Comparison of ENCODE assay signal across 18 cellular contexts in the genomic region with DNA sequence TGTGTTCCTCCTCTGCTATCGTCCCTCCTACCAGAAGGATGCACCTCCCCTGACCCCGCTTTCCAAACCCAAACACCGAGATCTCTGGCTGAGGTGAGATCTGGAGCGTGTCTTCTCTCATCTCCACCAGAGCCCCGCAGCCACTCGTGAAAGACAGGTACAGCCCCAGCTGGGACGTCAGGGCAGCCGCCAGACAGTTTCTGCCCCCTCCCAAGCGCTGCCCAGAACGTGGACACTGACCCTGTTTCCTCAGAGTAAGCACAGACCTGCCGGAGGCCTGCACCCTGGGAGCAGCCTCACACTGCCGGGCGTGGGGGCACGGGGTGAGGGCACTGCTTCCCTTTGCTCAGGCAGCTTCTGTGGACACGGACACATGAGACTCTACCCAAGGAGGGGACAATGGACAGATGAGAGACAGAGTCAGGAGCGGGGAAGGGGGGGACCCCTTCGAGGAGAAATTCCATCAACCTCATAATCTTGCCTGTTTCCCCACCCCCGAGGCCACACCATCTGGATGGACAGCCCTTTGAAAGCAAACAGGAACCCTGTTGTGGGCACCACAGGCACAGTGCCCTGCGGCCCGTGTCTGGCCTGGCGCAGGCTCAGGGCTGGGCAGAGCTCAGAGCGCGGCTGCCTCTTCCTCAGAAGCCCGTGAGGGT.
A peak's percentile ranks its signal among the peaks of the same experiment; 100 is the strongest.
DNase-seq lines count a peak whose midpoint lies in the region; TF ChIP-seq lines count a peak whose summit lies in the region.
"Had no signal": no experiment of that assay in that cellular context is flagged by ENCODE, and none has a peak within 500 bp of the region (broad histone marks: within the 10 kb centered on the region; RNA-seq: fewer than 3 reads in every experiment).

No MANE protein-coding gene starts in this region.

- H3K27ac ChIP-seq in sigmoid colon: no peak overlapping the region
- H3K27ac ChIP-seq: 22Rv1, KMS-11, parathyroid adenoma had no signal

- H3K27ac Mint-ChIP-seq in endothelial cell (ENCODE audit: unreplicated experiment): no peak overlapping the region
- H3K27ac Mint-ChIP-seq in activated CD4-positive, alpha-beta memory T cell treated with anti-CD3 and anti-CD28 coated beads, Interleukin-2, amount 10 ng/mL, durations not matched to agents 7 days and 5 days: no peak overlapping the region
- H3K27ac Mint-ChIP-seq: activated naive CD8-positive, alpha-beta T cell; H9; T-cell had no signal

- no peak for TF ChIP-seq POLR2A in sigmoid colon (IDR thresholded peaks at IDR 0.05)

- H3K27me3 Mint-ChIP-seq in endothelial cell (ENCODE audit: unreplicated experiment): peaks cover 2% of the 10 kb centered on the region
- peaks cover 12% of the 10 kb centered on the region for H3K27me3 Mint-ChIP-seq in activated CD4-positive, alpha-beta memory T cell treated with anti-CD3 and anti-CD28 coated beads, Interleukin-2, amount 10 ng/mL, durations not matched to agents 7 days and 5 days
- H3K27me3 Mint-ChIP-seq: activated naive CD8-positive, alpha-beta T cell; T-cell had no signal

- no peaks in the 10 kb centered on the region for H3K4me1 Mint-ChIP-seq in endothelial cell (ENCODE audit: unreplicated experiment)
- H3K4me1 Mint-ChIP-seq in activated CD4-positive, alpha-beta memory T cell treated with anti-CD3 and anti-CD28 coated beads, Interleukin-2, amount 10 ng/mL, durations not matched to agents 7 days and 5 days: peaks cover 8% of the 10 kb centered on the region

- CTCF ChIA-PET in activated CD4-positive, alpha-beta memory T cell treated with anti-CD3 and anti-CD28 coated beads, Interleukin-2, amount 10 ng/mL, durations not matched to agents 7 days and 5 days (lab: Charles Lee): no interaction called here

- peaks cover 4% of the 10 kb centered on the region for H3K9me3 Mint-ChIP-seq in endothelial cell (ENCODE audit: unreplicated experiment)
- peaks cover 2% of the 10 kb centered on the region for H3K9me3 Mint-ChIP-seq in activated CD4-positive, alpha-beta memory T cell treated with anti-CD3 and anti-CD28 coated beads, Interleukin-2, amount 10 ng/mL, durations not matched to agents 7 days and 5 days
- H3K9me3 Mint-ChIP-seq: T-cell had no signal

- POLR2A ChIA-PET in activated CD4-positive, alpha-beta memory T cell treated with anti-CD3 and anti-CD28 coated beads, Interleukin-2, amount 10 ng/mL, durations not matched to agents 7 days and 5 days (lab: Charles Lee): no interaction called here

- no peaks in the 10 kb centered on the region for H3K27me3 ChIP-seq in sigmoid colon

- TF ChIP-seq CTCF in endothelial cell (IDR thresholded peaks at IDR 0.05; ENCODE audit: unreplicated experiment) (no peak), sigmoid colon (IDR thresholded peaks at IDR 0.05) (no peak)

- DNase-seq in activated CD4-positive, CD25-positive, alpha-beta regulatory T cell treated with anti-CD3 and anti-CD28 coated beads, Interleukin-2, amount 50 U/mL, for 72 hours: peak; percentile 5
- DNase-seq in activated CD4-positive, CD25-positive, alpha-beta regulatory T cell (lab: John Stamatoyannopoulos, UW): no peak
- DNase-seq in endothelial cell (ENCODE audit: low spot score) (peak; percentile 1), mesenteric fat pad (ENCODE audit: low spot score) (peak; percentile 84), sigmoid colon (peak; percentile 51), KBM-7 (no peak), NCI-H146 (lab: John Stamatoyannopoulos, UW) (no peak)
- no peak for DNase-seq in activated CD4-positive, alpha-beta memory T cell treated with anti-CD3 and anti-CD28 coated beads, Interleukin-2, amount 10 ng/mL, durations not matched to agents 7 days and 5 days
- DNase-seq: effector memory CD4-positive, alpha-beta T cell; small intestine; stimulated activated CD4-positive, alpha-beta T cell treated with anti-CD3 and anti-CD28 coated beads, Interleukin-2, amount 100 ng/mL, for 48 hours had no signal

- 73 to 82% methylated on average over 24 of the region's 24 CpGs for WGBS in sigmoid colon, 2 donors

- H3K36me3 Mint-ChIP-seq in endothelial cell (ENCODE audit: low read depth, unreplicated experiment): no peaks in the 10 kb centered on the region
- no peaks in the 10 kb centered on the region for H3K36me3 Mint-ChIP-seq in activated CD4-positive, alpha-beta memory T cell treated with anti-CD3 and anti-CD28 coated beads, Interleukin-2, amount 10 ng/mL, durations not matched to agents 7 days and 5 days (ENCODE audit: low read depth)
- H3K36me3 Mint-ChIP-seq: activated naive CD8-positive, alpha-beta T cell; T-cell had no signal

- no peak overlapping the region for H3K4me3 Mint-ChIP-seq in endothelial cell (ENCODE audit: unreplicated experiment)
- H3K4me3 Mint-ChIP-seq in activated CD4-positive, alpha-beta memory T cell treated with anti-CD3 and anti-CD28 coated beads, Interleukin-2, amount 10 ng/mL, durations not matched to agents 7 days and 5 days: no peak overlapping the region
- H3K4me3 Mint-ChIP-seq: activated naive CD8-positive, alpha-beta T cell; H9; T-cell had no signal

- intact Hi-C loops in sigmoid colon (cut with DNase I): no loop called here

- in situ Hi-C loops in KBM-7 (cut with MboI; ENCODE audit: low pct_unique_long_range_greater_than_20kb, low sequenced_read_pairs): no loop called here

- TF ChIP-seq EP300 in sigmoid colon (IDR thresholded peaks at IDR 0.05): no peak

- no peaks in the 10 kb centered on the region for H3K36me3 ChIP-seq in sigmoid colon

- no peak overlapping the region for H3K4me3 ChIP-seq in sigmoid colon
- H3K4me3 ChIP-seq: lung had no signal

- peaks cover 0 to 5% (median 0%) of the 10 kb centered on the region in 4 donors for H3K4me1 ChIP-seq in sigmoid colon
- H3K4me1 ChIP-seq: parathyroid adenoma had no signal

- H3K9me3 ChIP-seq in sigmoid colon: no peaks in the 10 kb centered on the region

Comparison
In these comparisons a context has a peak if more than half of its experiments do, and no peak if none do; other contexts are left out.
1. DNase-seq: peak in activated CD4-positive, CD25-positive, alpha-beta regulatory T cell treated with anti-CD3 and anti-CD28 coated beads, Interleukin-2, amount 50 U/mL, for 72 hours (single experiment), endothelial cell (single experiment), mesenteric fat pad (single experiment) and sigmoid colon (single experiment); none in activated CD4-positive, CD25-positive, alpha-beta regulatory T cell (0 of 4), KBM-7 (single experiment), activated CD4-positive, alpha-beta memory T cell treated with anti-CD3 and anti-CD28 coated beads, Interleukin-2, amount 10 ng/mL, durations not matched to agents 7 days and 5 days (single experiment) and NCI-H146 (single experiment).